ENCODE assay signal across 16 cellular contexts in genomic region chr17:78820122-78820792, GRCh38. TPM values are rescaled to one million over a fixed set of nuclear protein-coding genes. Genes with fewer than 3 reads are reported as not detected.
DNase-seq lines count a peak whose midpoint lies in the region; ATAC-seq and TF ChIP-seq lines count a peak whose summit lies in the region.
"Had no signal": no experiment of that assay in that cellular context is flagged by ENCODE, and none has a peak within 500 bp of the region (broad histone marks: within the 10 kb centered on the region; RNA-seq: fewer than 3 reads in every experiment).

No MANE protein-coding gene starts in this region.

- peaks cover 0 to 1% (median 0%) of the 10 kb centered on the region in 7 donors for H3K9me3 Mint-ChIP-seq in CD4-positive, CD25-positive, alpha-beta regulatory T cell

- TF ChIP-seq CTCF in A673 (conservative IDR thresholded peaks at IDR 0.05; ENCODE audit: low read depth, low read length) (no peak), VCaP (conservative IDR thresholded peaks at IDR 0.05) (no peak)

- no peak overlapping the region for H3K4me3 ChIP-seq in A673 (ENCODE audit: low read depth, low read length, poor library complexity, severe bottlenecking)
- no peak overlapping the region for H3K4me3 ChIP-seq in CD4-positive, CD25-positive, alpha-beta regulatory T cell (ENCODE audit: low read depth, low read length)
- no peak overlapping the region for H3K4me3 ChIP-seq in effector memory CD4-positive, alpha-beta T cell (ENCODE audit: insufficient read depth, low read depth, low read length, poor library complexity, severe bottlenecking)
- H3K4me3 ChIP-seq: esophagus squamous epithelium, SJCRH30, testis had no signal

- H3K27me3 ChIP-seq in A673 (replicated peaks; ENCODE audit: insufficient read depth, low read depth, low read length, poor library complexity) = no peaks in the 10 kb centered on the region
- H3K27me3 ChIP-seq in CD4-positive, CD25-positive, alpha-beta regulatory T cell (ENCODE audit: control insufficient read depth, insufficient read depth, low read length) = no peaks in the 10 kb centered on the region
- no peaks in the 10 kb centered on the region for H3K27me3 ChIP-seq in effector memory CD4-positive, alpha-beta T cell (replicated peaks; ENCODE audit: control insufficient read depth, insufficient read depth, low read length, poor library complexity, severe bottlenecking)
- H3K27me3 ChIP-seq: brain microvascular endothelial cell, esophagus squamous epithelium, SJCRH30, testis had no signal

- no peaks in the 10 kb centered on the region for H3K27me3 Mint-ChIP-seq in CD4-positive, CD25-positive, alpha-beta regulatory T cell

- H3K4me1 ChIP-seq in A673 (ENCODE audit: insufficient read depth, low read length, poor library complexity, severe bottlenecking) = peaks cover 19% of the 10 kb centered on the region
- peaks cover 40% of the 10 kb centered on the region for H3K4me1 ChIP-seq in CD4-positive, CD25-positive, alpha-beta regulatory T cell (ENCODE audit: control insufficient read depth, insufficient read depth, low read length, poor library complexity, severe bottlenecking)
- peaks cover 42% of the 10 kb centered on the region for H3K4me1 ChIP-seq in effector memory CD4-positive, alpha-beta T cell (ENCODE audit: control insufficient read depth, insufficient read depth, low read length, poor library complexity, severe bottlenecking)
- H3K4me1 ChIP-seq: SJCRH30, testis had no signal

- H3K4me3 Mint-ChIP-seq in CD4-positive, CD25-positive, alpha-beta regulatory T cell = peak overlapping the region in 1 of 4 donors; percentile 54

- intact Hi-C loops in A673 (cut with micrococcal nuclease; ENCODE audit: unreplicated experiment) = no loop called here

- peaks cover 71% of the 10 kb centered on the region for H3K36me3 ChIP-seq in A673 (ENCODE audit: insufficient read depth, low read length, poor library complexity, severe bottlenecking)
- H3K36me3 ChIP-seq in CD4-positive, CD25-positive, alpha-beta regulatory T cell (ENCODE audit: control insufficient read depth, insufficient read depth, low read length) = peaks cover 76% of the 10 kb centered on the region
- H3K36me3 ChIP-seq in effector memory CD4-positive, alpha-beta T cell (ENCODE audit: control insufficient read depth, insufficient read depth, low read length) = peaks cover 58% of the 10 kb centered on the region

- no peak for DNase-seq in A673 (ENCODE audit: low spot score)
- DNase-seq in CD4-positive, CD25-positive, alpha-beta regulatory T cell = no peak
- no peak for DNase-seq in effector memory CD4-positive, alpha-beta T cell
- no peak for DNase-seq in CD1c-positive myeloid dendritic cell (ENCODE audit: extremely low spot score)
- DNase-seq: activated gamma-delta T cell treated with Interleukin-2 at 50 U/mL for 16 hours; brain microvascular endothelial cell; esophagus squamous epithelium; MV-4-11; NCI-H2081; NCI-H524 treated with DMSO at 0.1 percent for 48 hours; SJCRH30; stimulated activated CD4-positive, alpha-beta T cell treated with anti-CD3 and anti-CD28 coated beads, Interleukin-4, amount 100 ng/mL, for 4 hours; testis had no signal

- H3K9me3 ChIP-seq in A673 (ENCODE audit: low read depth, low read length, poor library complexity, severe bottlenecking) = no peaks in the 10 kb centered on the region
- no peaks in the 10 kb centered on the region for H3K9me3 ChIP-seq in CD4-positive, CD25-positive, alpha-beta regulatory T cell (ENCODE audit: control insufficient read depth in 2 of 2, low read length in 2 of 2)
- no peaks in the 10 kb centered on the region for H3K9me3 ChIP-seq in effector memory CD4-positive, alpha-beta T cell (ENCODE audit: control insufficient read depth, low read length)
- H3K9me3 ChIP-seq: esophagus squamous epithelium, SJCRH30, testis had no signal

- H3K27ac ChIP-seq in A673 (ENCODE audit: low read depth, low read length, poor library complexity, severe bottlenecking) (peak overlapping the region; percentile 69), VCaP (peak overlapping the region; percentile 95)
- H3K27ac ChIP-seq in CD4-positive, CD25-positive, alpha-beta regulatory T cell (ENCODE audit: insufficient read depth, low read length, poor library complexity, severe bottlenecking) = peak overlapping the region; percentile 73
- H3K27ac ChIP-seq in effector memory CD4-positive, alpha-beta T cell (ENCODE audit: insufficient read depth, low read length, poor library complexity, severe bottlenecking) = peak overlapping the region; percentile 74
- H3K27ac ChIP-seq: brain microvascular endothelial cell, SJCRH30, testis had no signal

- POLR2A ChIA-PET in A673 (lab: Charles Lee; ENCODE audit: low non-redundant PET) = no interaction called here

- peaks cover 63% of the 10 kb centered on the region for H3K36me3 Mint-ChIP-seq in CD4-positive, CD25-positive, alpha-beta regulatory T cell

- no TSS peak for BruUV-seq in A673 (replicated peaks; lab: Mats Ljungman, UMichigan)

- CTCF ChIA-PET in A673 (lab: Charles Lee) = no interaction called here

- H3K4me1 Mint-ChIP-seq in CD4-positive, CD25-positive, alpha-beta regulatory T cell = peaks cover 20 to 62% (median 36%) of the 10 kb centered on the region in 4 donors

- ATAC-seq in CD4-positive, CD25-positive, alpha-beta regulatory T cell (ENCODE audit: low read depth in 2 of 2) = no peak
- ATAC-seq in HG03439 (IDR thresholded peaks at IDR 0.05; ENCODE audit: unreplicated experiment) (no peak), HG03095 (IDR thresholded peaks at IDR 0.05; ENCODE audit: unreplicated experiment) (no peak)

- peak overlapping the region; percentile 91 to 97 (median 96) for H3K27ac Mint-ChIP-seq in CD4-positive, CD25-positive, alpha-beta regulatory T cell

RNA-seq across cellular contexts. Expression of gene USP36, which starts 20.4 kb away (rescaled TPM):
- total RNA-seq in A673 (2021) = 58.4 and 74.9 TPM in 2 replicates
- total RNA-seq in CD4-positive, CD25-positive, alpha-beta regulatory T cell = 407 TPM
- 10 to 100 TPM; 19.6 to 22.2 (median 21.2) TPM for polyA plus RNA-seq in CD4-positive, CD25-positive, alpha-beta regulatory T cell

RNA-seq across cellular contexts. Expression of gene CYTH1, which starts 38.2 kb away (rescaled TPM):
- 17.9 and 24.6 TPM in 2 replicates for total RNA-seq in A673 (2021)
- 487 TPM for total RNA-seq in CD4-positive, CD25-positive, alpha-beta regulatory T cell
- polyA plus RNA-seq in CD4-positive, CD25-positive, alpha-beta regulatory T cell = 100 to 1,000 TPM; 202 to 214 (median 206) TPM

Comparison
In these comparisons a context has a peak if more than half of its experiments do, and no peak if none do; other contexts are left out.
1. RNA of gene CYTH1, which starts 38.2 kb away (total RNA-seq): 487 TPM in CD4-positive, CD25-positive, alpha-beta regulatory T cell (single experiment); 17.9 to 24.6 TPM in A673; every median in the first group is over 10 times any median in the second.
2. Peak in every context shown above with its lines, with median percentiles within 50 percentile points of each other: H3K27ac ChIP-seq.